21 cellular contexts compared by ENCODE assay signal in the genomic region with DNA sequence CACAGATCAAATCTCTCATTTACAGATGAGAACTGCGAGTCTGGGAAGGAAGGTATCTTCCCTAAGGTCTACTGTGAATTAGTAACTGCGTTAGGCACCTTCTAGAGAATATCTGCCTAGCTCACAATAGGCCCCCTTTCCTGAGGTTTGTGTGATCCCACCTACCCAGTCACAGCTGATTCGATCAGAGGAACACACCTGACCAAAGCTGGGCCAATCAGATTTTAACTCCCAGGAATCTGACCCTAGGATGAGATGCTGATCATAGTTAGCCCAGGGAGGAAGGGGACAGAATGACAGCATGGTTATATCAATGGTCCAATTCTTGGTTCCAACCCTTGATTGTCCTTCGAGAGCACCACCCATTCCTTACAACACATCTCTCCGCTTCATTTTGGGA. TPM values are rescaled to one million over a fixed set of nuclear protein-coding genes. Genes with fewer than 3 reads are reported as not detected.
DNase-seq lines count a peak whose midpoint lies in the region; ATAC-seq and TF ChIP-seq lines count a peak whose summit lies in the region.
"Had no signal": no experiment of that assay in that cellular context is flagged by ENCODE, and none has a peak within 500 bp of the region (broad histone marks: within the 10 kb centered on the region; RNA-seq: fewer than 3 reads in every experiment).

No MANE protein-coding gene starts in this region.

- DNase-seq in activated naive CD4-positive, alpha-beta T cell (lab: John Stamatoyannopoulos, UW) = no peak
- DNase-seq in T-cell (no peak), endodermal cell (peak; percentile 71), H9 (no peak), dorsolateral prefrontal cortex (no peak), mesenteric fat pad (ENCODE audit: low spot score) (no peak)
- DNase-seq: activated CD8-positive, alpha-beta memory T cell treated with anti-CD3 and anti-CD28 coated beads, Interleukin-2, amount 10 ng/mL, durations not matched to agents 7 days and 5 days; central memory CD4-positive, alpha-beta T cell; foreskin keratinocyte; GF-D8; left ventricle myocardium superior; NCI-H524; psoas muscle; uterus had no signal

- no peak for ATAC-seq in T-cell (replicated peaks in 1 of 4)
- ATAC-seq: activated CD8-positive, alpha-beta memory T cell treated with anti-CD3 and anti-CD28 coated beads, Interleukin-2, amount 10 ng/mL, durations not matched to agents 7 days and 5 days; foreskin keratinocyte; K562; left ventricle myocardium superior; psoas muscle had no signal

- TF ChIP-seq CTCF in endodermal cell (conservative IDR thresholded peaks at IDR 0.05) (no peak), H9 (conservative IDR thresholded peaks at IDR 0.05) (no peak), dorsolateral prefrontal cortex (IDR thresholded peaks at IDR 0.05 in 54 of 56, conservative IDR thresholded peaks at IDR 0.05 in 2 of 56; ENCODE audit: low read depth in 1 of 56, partially characterized antibody in 56 of 56) (no peak)

- H3K27me3 ChIP-seq in endodermal cell (ENCODE audit: control insufficient read depth, insufficient read depth, low read length, poor library complexity, severe bottlenecking) = peaks cover 6% of the 10 kb centered on the region
- no peaks in the 10 kb centered on the region for H3K27me3 ChIP-seq in thymus (ENCODE audit: control insufficient read depth, insufficient read depth)
- H3K27me3 ChIP-seq in H9 (ENCODE audit: insufficient read depth, low read length) = peaks cover 6% of the 10 kb centered on the region; the same call in 1 of the 2 replicates
- no peaks in the 10 kb centered on the region for H3K27me3 ChIP-seq in dorsolateral prefrontal cortex
- H3K27me3 ChIP-seq: ascending aorta, uterus had no signal

- H2BK20ac ChIP-seq in H9 (ENCODE audit: low read depth, low read length, poor library complexity, severe bottlenecking) = no peak overlapping the region

- WGBS in endodermal cell (ENCODE audit: insufficient coverage in 1 of 2, insufficient read length in 1 of 2), 2 experiments = 85% methylated on average over 2 to 4 of the region's 5 CpGs
- WGBS in thymus = 96% methylated on average over 5 of the region's 5 CpGs
- no CpG with 5 or more reads among the region's 5 CpGs for WGBS in H9 (ENCODE audit: extremely low coverage, insufficient read length, low lambda C conversion rate)

- CTCF ChIA-PET in T-cell (lab: Charles Lee) = no interaction called here

- H4K8ac ChIP-seq in H9 (replicated peaks; ENCODE audit: insufficient read length, low read depth, low read length) = no peak overlapping the region

- no peak overlapping the region for H3K4me3 Mint-ChIP-seq in activated naive CD4-positive, alpha-beta T cell treated with anti-CD3 and anti-CD28 coated beads, Interleukin-2, amount 50 U/mL, for 24 hours
- H3K4me3 Mint-ChIP-seq in T-cell (peak overlapping the region in 1 of 3 donors; percentile 11), endodermal cell (no peak overlapping the region), H9 (no peak overlapping the region)
- H3K4me3 Mint-ChIP-seq: activated CD8-positive, alpha-beta memory T cell treated with anti-CD3 and anti-CD28 coated beads, Interleukin-2, amount 10 ng/mL, durations not matched to agents 7 days and 5 days had no signal

- no peaks in the 10 kb centered on the region for H3K36me3 Mint-ChIP-seq in activated naive CD4-positive, alpha-beta T cell treated with anti-CD3 and anti-CD28 coated beads, Interleukin-2, amount 50 U/mL, for 24 hours
- H3K36me3 Mint-ChIP-seq in T-cell (no peaks in the 10 kb centered on the region), endodermal cell (ENCODE audit: low read depth) (no peaks in the 10 kb centered on the region), H9 (ENCODE audit: insufficient read depth in 1 of 3, low read depth in 3 of 3) (peaks cover 0 to 5% (median 0%) of the 10 kb centered on the region in 3 experiments; a peak in 3 of 7 replicates)
- H3K36me3 Mint-ChIP-seq: activated CD8-positive, alpha-beta memory T cell treated with anti-CD3 and anti-CD28 coated beads, Interleukin-2, amount 10 ng/mL, durations not matched to agents 7 days and 5 days had no signal

- H3K27ac ChIP-seq in endodermal cell (ENCODE audit: low read depth, low read length) (no peak overlapping the region), thymus (ENCODE audit: low read depth) (peak overlapping the region; percentile 49), H9 (ENCODE audit: insufficient read length, low read depth, low read length) (no peak overlapping the region), dorsolateral prefrontal cortex (no peak overlapping the region)
- H3K27ac ChIP-seq: ascending aorta, C4-2B, foreskin keratinocyte, neutrophil, psoas muscle, RWPE1, uterus had no signal

- peaks cover 5% of the 10 kb centered on the region for H3K9me3 Mint-ChIP-seq in activated naive CD4-positive, alpha-beta T cell treated with anti-CD3 and anti-CD28 coated beads, Interleukin-2, amount 50 U/mL, for 24 hours
- H3K9me3 Mint-ChIP-seq in T-cell (peaks cover 0 to 4% (median 3%) of the 10 kb centered on the region in 3 donors), endodermal cell (no peaks in the 10 kb centered on the region), H9 (no peaks in the 10 kb centered on the region)

- H3K4me2 ChIP-seq in H9 (ENCODE audit: insufficient read depth, insufficient read length, low read length) = no peak overlapping the region

- no peak overlapping the region for H3K4ac ChIP-seq in H9 (ENCODE audit: low read depth, low read length)

- H3K36me3 ChIP-seq in endodermal cell (ENCODE audit: control insufficient read depth, insufficient read depth, low read length) = no peaks in the 10 kb centered on the region
- H3K36me3 ChIP-seq in thymus (ENCODE audit: control insufficient read depth, insufficient read depth) = no peaks in the 10 kb centered on the region
- H3K36me3 ChIP-seq: ascending aorta, neutrophil, uterus had no signal

- no peak overlapping the region for H3K23ac ChIP-seq in H9 (ENCODE audit: insufficient read length, low read depth, low read length)

- H2BK5ac ChIP-seq in H9 (ENCODE audit: insufficient read length, low read length) = no peak overlapping the region

- H3T11ph ChIP-seq in H9 (ENCODE audit: low read length) = no peak overlapping the region

- H3K79me1 ChIP-seq in H9 (ENCODE audit: insufficient read depth, low read depth, low read length, poor library complexity, severe bottlenecking) = no peaks in the 10 kb centered on the region

- no peak overlapping the region for H2AK5ac ChIP-seq in H9 (ENCODE audit: insufficient read length, low read length)

- H3K9me3 ChIP-seq in endodermal cell (ENCODE audit: control insufficient read depth, low read length) (no peaks in the 10 kb centered on the region), thymus (ENCODE audit: control insufficient read depth) (no peaks in the 10 kb centered on the region), H9 (ENCODE audit: control insufficient read depth, low read depth, low read length) (no peaks in the 10 kb centered on the region)
- H3K9me3 ChIP-seq: ascending aorta, neutrophil, psoas muscle, uterus had no signal

- no peak overlapping the region for H3K14ac ChIP-seq in H9 (ENCODE audit: insufficient read depth, low read length)

- peak overlapping the region; percentile 72 for H3K27ac Mint-ChIP-seq in activated naive CD4-positive, alpha-beta T cell treated with anti-CD3 and anti-CD28 coated beads, Interleukin-2, amount 50 U/mL, for 24 hours
- H3K27ac Mint-ChIP-seq in T-cell (peak overlapping the region; percentile 75 to 99), endodermal cell (no peak overlapping the region), H9 (no peak overlapping the region)
- H3K27ac Mint-ChIP-seq: activated CD8-positive, alpha-beta memory T cell treated with anti-CD3 and anti-CD28 coated beads, Interleukin-2, amount 10 ng/mL, durations not matched to agents 7 days and 5 days had no signal

- no peak overlapping the region for H4K5ac ChIP-seq in H9 (ENCODE audit: insufficient read length, low read depth, low read length)

- no peaks in the 10 kb centered on the region for H4K20me1 ChIP-seq in H9 (ENCODE audit: control insufficient read depth, insufficient read depth, insufficient read length)

- no peaks in the 10 kb centered on the region for H3K23me2 ChIP-seq in H9 (ENCODE audit: insufficient read length, low read depth, low read length, poor library complexity, severe bottlenecking)

- H3K9ac ChIP-seq in endodermal cell (ENCODE audit: extremely low read depth, low read length, poor library complexity, severe bottlenecking) (no peak overlapping the region), H9 (ENCODE audit: extremely low read depth, insufficient read length, low read length) (no peak overlapping the region)

- POLR2A ChIA-PET in T-cell (lab: Charles Lee) = interaction anchor here (0.6 to 1.5 kb wide), 3 partner anchors 9 to 1883 kb away, joined by 3 to 8 read pairs (median 3); no protein-coding TSS in a partner anchor

- no peak overlapping the region for H2BK15ac ChIP-seq in H9 (ENCODE audit: low read depth, low read length)

- H3K4me3 ChIP-seq in endodermal cell (ENCODE audit: low read length) (no peak overlapping the region), thymus (ENCODE audit: low read length) (no peak overlapping the region), dorsolateral prefrontal cortex (no peak overlapping the region)
- H3K4me3 ChIP-seq: ascending aorta, K562, psoas muscle, uterus had no signal

- H3K4me1 Mint-ChIP-seq in activated naive CD4-positive, alpha-beta T cell treated with anti-CD3 and anti-CD28 coated beads, Interleukin-2, amount 50 U/mL, for 24 hours = peaks cover 87% of the 10 kb centered on the region
- H3K4me1 Mint-ChIP-seq in T-cell (peaks cover 77 to 86% (median 84%) of the 10 kb centered on the region in 3 donors), endodermal cell (peaks cover 9% of the 10 kb centered on the region), H9 (peaks cover 20 to 49% of the 10 kb centered on the region in 2 experiments)

- no peak overlapping the region for H2BK120ac ChIP-seq in H9 (ENCODE audit: low read depth, low read length, poor library complexity, severe bottlenecking)

- no peak overlapping the region for H4K91ac ChIP-seq in H9 (ENCODE audit: insufficient read length, low read depth, low read length)

- H3K79me2 ChIP-seq in H9 (ENCODE audit: insufficient read depth, low read length) = no peaks in the 10 kb centered on the region

- peaks cover 7% of the 10 kb centered on the region for H3K4me1 ChIP-seq in endodermal cell (ENCODE audit: control insufficient read depth, insufficient read depth, low read length)
- peaks cover 59% of the 10 kb centered on the region for H3K4me1 ChIP-seq in thymus (ENCODE audit: control insufficient read depth, insufficient read depth, low read length)
- H3K4me1 ChIP-seq in H9 (ENCODE audit: insufficient read depth, low read length) = peaks cover 6% of the 10 kb centered on the region; the same call in 1 of the 2 replicates
- H3K4me1 ChIP-seq: ascending aorta, foreskin keratinocyte, psoas muscle, uterus had no signal

- no peaks in the 10 kb centered on the region for H3K27me3 Mint-ChIP-seq in activated naive CD4-positive, alpha-beta T cell treated with anti-CD3 and anti-CD28 coated beads, Interleukin-2, amount 50 U/mL, for 24 hours
- H3K27me3 Mint-ChIP-seq in T-cell = no peaks in the 10 kb centered on the region
- peaks cover 14% of the 10 kb centered on the region for H3K27me3 Mint-ChIP-seq in endodermal cell (ENCODE audit: insufficient read depth)
- peaks cover 36% of the 10 kb centered on the region for H3K27me3 Mint-ChIP-seq in H9 (ENCODE audit: low read depth)
- H3K27me3 Mint-ChIP-seq: activated CD8-positive, alpha-beta memory T cell treated with anti-CD3 and anti-CD28 coated beads, Interleukin-2, amount 10 ng/mL, durations not matched to agents 7 days and 5 days had no signal

- no peak overlapping the region for H3K56ac ChIP-seq in H9 (ENCODE audit: insufficient read length, low read depth, low read length)

- H2BK12ac ChIP-seq in H9 (ENCODE audit: insufficient read length, low read depth, low read length) = no peak overlapping the region

- intact Hi-C loops in dorsolateral prefrontal cortex (cut with DNase I) = no loop called here

- no peak overlapping the region for H2AFZ ChIP-seq in H9 (ENCODE audit: low read length)

- no peak overlapping the region for H3K18ac ChIP-seq in H9 (ENCODE audit: insufficient read length, low read depth, low read length)

RNA-seq across cellular contexts. Expression of a gene that starts 7.4 kb away (rescaled TPM):
- 10 to 100 TPM; 14.3 to 25.2 (median 17.8) TPM for total RNA-seq in T-cell
- 10 to 100 TPM; 60.4 to 66.1 TPM for total RNA-seq in endodermal cell
- polyA plus RNA-seq in endodermal cell (2013, experiment 1 of 2) = 65.2 TPM
- polyA plus RNA-seq in endodermal cell (2013, experiment 2 of 2) = 71.0 TPM
- 54.9 TPM for polyA plus RNA-seq in thymus
- total RNA-seq in H9 (2021) = 28.0 and 31.9 TPM in 2 replicates
- total RNA-seq in dorsolateral prefrontal cortex = 10 to 100 TPM in 114 of 120 experiments, 1 to 10 TPM in 6; 4.7 to 37.8 (median 16.6) TPM
- total RNA-seq in mesenteric fat pad = 14.6 TPM

Comparison
In these comparisons a context has a peak if more than half of its experiments do, and no peak if none do; other contexts are left out.
1. H3K27ac Mint-ChIP-seq: peak in activated naive CD4-positive, alpha-beta T cell treated with anti-CD3 and anti-CD28 coated beads, Interleukin-2, amount 50 U/mL, for 24 hours (single experiment) and T-cell (2 of 2); none in endodermal cell (single experiment) and H9 (0 of 3).